In the genomic region with DNA sequence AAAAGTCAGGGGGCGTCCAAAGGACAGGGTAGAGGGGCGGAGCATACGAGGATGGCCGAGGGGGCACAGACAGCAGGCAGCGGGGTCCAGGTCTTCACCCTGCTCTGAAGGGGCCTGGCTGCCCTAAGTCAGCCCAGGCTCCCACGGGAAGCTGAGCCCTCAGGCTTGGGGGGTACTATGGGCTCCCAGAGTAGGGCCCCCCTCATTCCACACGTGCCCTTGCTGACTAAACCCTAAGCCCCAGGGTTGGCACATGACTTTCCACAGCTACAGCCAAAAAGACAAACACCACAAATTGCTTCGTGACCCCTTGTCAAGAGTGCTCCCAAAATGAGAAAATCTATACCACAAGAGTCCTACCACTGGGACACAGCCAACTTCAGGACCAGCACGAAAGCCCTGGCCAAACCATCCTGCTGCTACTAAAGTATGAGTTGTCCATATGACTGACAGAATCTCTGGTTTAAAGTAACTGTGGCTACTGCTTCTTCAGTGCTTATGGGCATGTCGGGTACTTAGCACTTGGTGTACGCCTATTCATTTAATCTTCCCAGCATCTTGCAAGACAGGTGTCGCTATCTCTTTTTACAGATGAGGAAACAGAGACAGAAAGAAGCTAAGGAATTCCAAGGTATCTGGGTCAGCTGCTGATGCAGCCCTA, we compare ENCODE assay signal across 11 cellular contexts.
DNase-seq lines count a peak whose midpoint lies in the region; ATAC-seq and TF ChIP-seq lines count a peak whose summit lies in the region.
"Had no signal": no experiment of that assay in that cellular context is flagged by ENCODE, and none has a peak within 500 bp of the region (broad histone marks: within the 10 kb centered on the region; RNA-seq: fewer than 3 reads in every experiment).

No MANE protein-coding gene starts in this region.

- H3K4me3 ChIP-seq in cardiac muscle cell (no peak overlapping the region), vagina (no peak overlapping the region)

- intact Hi-C loops in Right ventricle myocardium superior (cut with DNase I) (loop anchor here (10.0 kb wide), 1 partner anchor 207 kb away; a partner anchor contains a TSS), vagina (cut with DNase I) (no loop called here)

- H3K36me3 ChIP-seq in cardiac muscle cell: no peaks in the 10 kb centered on the region
- no peaks in the 10 kb centered on the region for H3K36me3 ChIP-seq in vagina

- TF ChIP-seq CTCF in cardiac muscle cell (IDR thresholded peaks at IDR 0.05; ENCODE audit: low read depth, low read length) (no peak), vagina (IDR thresholded peaks at IDR 0.05) (no peak)

- ATAC-seq in Right ventricle myocardium superior (ENCODE audit: poor library complexity): no peak
- ATAC-seq in GM18870 (IDR thresholded peaks at IDR 0.05; ENCODE audit: unreplicated experiment): no peak

- no peaks in the 10 kb centered on the region for H3K9me3 ChIP-seq in cardiac muscle cell (ENCODE audit: low read depth)
- H3K9me3 ChIP-seq in vagina: no peaks in the 10 kb centered on the region
- H3K9me3 ChIP-seq: Caco-2 had no signal

- H3K4me1 ChIP-seq in cardiac muscle cell (ENCODE audit: low read depth) (peaks cover 37% of the 10 kb centered on the region), vagina (peaks cover 22% of the 10 kb centered on the region)

- peak overlapping the region; percentile 85 for H3K27ac ChIP-seq in cardiac muscle cell
- peak overlapping the region; percentile 18 for H3K27ac ChIP-seq in vagina

- no peak for TF ChIP-seq POLR2A in vagina (IDR thresholded peaks at IDR 0.05)

- DNase-seq in cardiac muscle cell (ENCODE audit: low read depth in 1 of 2, low spot score in 1 of 2) (no peak), Right ventricle myocardium superior (no peak), M059J (ENCODE audit: low read depth) (peak; percentile 22), glomerular visceral epithelial cell (ENCODE audit: extremely low spot score) (peak; percentile 56), vagina (ENCODE audit: extremely low spot score in 2 of 2) (no peak), iPS-NIHi7 (ENCODE audit: extremely low spot score) (no peak), NCI-H2107 (lab: John Stamatoyannopoulos, UW) (no peak)
- DNase-seq: Caco-2, NCI-H2171, nucleus accumbens had no signal

- no peaks in the 10 kb centered on the region for H3K27me3 ChIP-seq in cardiac muscle cell
- no peaks in the 10 kb centered on the region for H3K27me3 ChIP-seq in vagina

Comparison
In these comparisons a context has a peak if more than half of its experiments do, and no peak if none do; other contexts are left out.
1. DNase-seq: peak in M059J (single experiment) and glomerular visceral epithelial cell (single experiment); none in cardiac muscle cell (0 of 2), Right ventricle myocardium superior (single experiment), vagina (0 of 2), iPS-NIHi7 (single experiment) and NCI-H2107 (single experiment).